Comparison of ENCODE assay signal across 20 cellular contexts in genomic region chr5:116939641-116940040, GRCh38.
DNase-seq lines count a peak whose midpoint lies in the region; ATAC-seq and TF ChIP-seq lines count a peak whose summit lies in the region.
"Had no signal": no experiment of that assay in that cellular context is flagged by ENCODE, and none has a peak within 500 bp of the region (broad histone marks: within the 10 kb centered on the region; RNA-seq: fewer than 3 reads in every experiment).

No MANE protein-coding gene starts in this region.

- TF ChIP-seq CTCF in GM13976 (IDR thresholded peaks at IDR 0.05; ENCODE audit: borderline replicate concordance, control extremely low read depth, extremely low read depth, insufficient read depth, missing control alignments) (no peak), lower lobe of right lung (IDR thresholded peaks at IDR 0.05) (no peak)

- in situ Hi-C loops in GM13976 (cut with MboI; ENCODE audit: low sequenced_read_pairs, unreplicated experiment), result loop anchor here (10.0 to 25.0 kb wide), 3 partner anchors 365 to 802 kb away; partner anchors contain the start of gene SEMA6A

- no peak overlapping the region for H2AK5ac ChIP-seq in mesendoderm (ENCODE audit: low read length)

- no peaks in the 10 kb centered on the region for H3K79me2 ChIP-seq in mesendoderm (ENCODE audit: control insufficient read depth, insufficient read depth, low read length)

- no peak overlapping the region for H3K23ac ChIP-seq in mesendoderm (ENCODE audit: low read length)

- H3K4me2 ChIP-seq in mesendoderm (ENCODE audit: low read length), result no peak overlapping the region

- H3K9ac ChIP-seq in mesendoderm (ENCODE audit: low read length), result no peak overlapping the region

- H3K18ac ChIP-seq in mesendoderm (ENCODE audit: low read length), result peak overlapping the region; percentile 98

- no peak overlapping the region for H4K5ac ChIP-seq in mesendoderm (ENCODE audit: low read length)

- H3K27ac ChIP-seq in mesendoderm (ENCODE audit: low read depth, low read length) (no peak overlapping the region), urinary bladder (ENCODE audit: low read depth) (peak overlapping the region; percentile 18), lower lobe of right lung (no peak overlapping the region)
- H3K27ac ChIP-seq: gastroesophageal sphincter, left ventricle myocardium inferior, upper lobe of left lung had no signal

- peaks cover 3% of the 10 kb centered on the region for H3K4me1 ChIP-seq in mesendoderm (ENCODE audit: control insufficient read depth, low read depth, low read length)
- H3K4me1 ChIP-seq in urinary bladder (ENCODE audit: insufficient read depth), result no peaks in the 10 kb centered on the region
- H3K4me1 ChIP-seq in lower lobe of right lung, result no peaks in the 10 kb centered on the region
- H3K4me1 ChIP-seq: gastroesophageal sphincter, upper lobe of left lung had no signal

- H3K56ac ChIP-seq in mesendoderm (ENCODE audit: low read length), result no peak overlapping the region

- DNase-seq in NCI-H1092 (lab: John Stamatoyannopoulos, UW) (peak; percentile 54), NCI-H69 (lab: John Stamatoyannopoulos, UW) (peak; percentile 37), mesendoderm (no peak), GM13976 (ENCODE audit: low spot score) (no peak), lower lobe of right lung (no peak)
- DNase-seq: activated CD4-positive, alpha-beta T cell treated with anti-CD3 and anti-CD28 coated beads, Interleukin-2, amount 50 U/mL, for 4 hours; activated naive CD4-positive, alpha-beta T cell treated with anti-CD3 and anti-CD28 coated beads, Interleukin-2, amount 10 ng/mL, durations not matched to agents 7 days and 5 days; amniotic stem cell; Calu3; EL; left ventricle myocardium inferior; naive thymus-derived CD8-positive, alpha-beta T cell; NCI-H2107; T-helper 1 cell; upper lobe of left lung had no signal

- intact Hi-C loops in lower lobe of right lung (cut with DNase I), result no loop called here

- WGBS in mesendoderm (ENCODE audit: extremely low coverage, insufficient coverage, low lambda C conversion rate), result no CpG with 5 or more reads among the region's 7 CpGs
- whole genome bisulfite sequencing in urinary bladder, result 66% methylated on average over 7 of the region's 7 CpGs

- no peaks in the 10 kb centered on the region for H3K79me1 ChIP-seq in mesendoderm (ENCODE audit: low read length)

- H3K4ac ChIP-seq in mesendoderm (ENCODE audit: low read depth, low read length), result no peak overlapping the region

- H3K36me3 ChIP-seq in mesendoderm (ENCODE audit: control insufficient read depth, insufficient read depth, low read length) (no peaks in the 10 kb centered on the region), urinary bladder (ENCODE audit: insufficient read depth) (no peaks in the 10 kb centered on the region), lower lobe of right lung (no peaks in the 10 kb centered on the region)
- H3K36me3 ChIP-seq: gastroesophageal sphincter, HAP-1, left ventricle myocardium inferior, upper lobe of left lung had no signal

- no peaks in the 10 kb centered on the region for H3K9me3 ChIP-seq in lower lobe of right lung
- H3K9me3 ChIP-seq: gastroesophageal sphincter, HAP-1, left ventricle myocardium inferior, upper lobe of left lung had no signal

- H2BK5ac ChIP-seq in mesendoderm (ENCODE audit: low read length), result no peak overlapping the region

- ATAC-seq in lower lobe of right lung (no peak), GM19463 (IDR thresholded peaks at IDR 0.05; ENCODE audit: unreplicated experiment) (no peak)
- ATAC-seq: gastroesophageal sphincter; K562; naive thymus-derived CD8-positive, alpha-beta T cell had no signal

- H3K4me3 ChIP-seq in mesendoderm (ENCODE audit: low read length) (no peak overlapping the region), urinary bladder (ENCODE audit: low read depth, low read length) (no peak overlapping the region), lower lobe of right lung (no peak overlapping the region)
- H3K4me3 ChIP-seq: gastroesophageal sphincter, HAP-1, K562, left ventricle myocardium inferior, upper lobe of left lung had no signal

- H2BK120ac ChIP-seq in mesendoderm (ENCODE audit: low read depth, low read length), result peak overlapping the region; percentile 73

- no peak overlapping the region for H2BK15ac ChIP-seq in mesendoderm (replicated peaks; ENCODE audit: low read depth)

- H3K27me3 ChIP-seq in mesendoderm (ENCODE audit: insufficient read depth, low read length, poor library complexity), result no peaks in the 10 kb centered on the region
- no peaks in the 10 kb centered on the region for H3K27me3 ChIP-seq in lower lobe of right lung (ENCODE audit: low read depth)
- H3K27me3 ChIP-seq: gastroesophageal sphincter, upper lobe of left lung had no signal

- H4K8ac ChIP-seq in mesendoderm (ENCODE audit: low read depth, low read length), result no peak overlapping the region

Comparison
In these comparisons a context has a peak if more than half of its experiments do, and no peak if none do; other contexts are left out.
1. DNase-seq: peak in NCI-H1092 (single experiment) and NCI-H69 (single experiment); none in mesendoderm (single experiment), GM13976 (single experiment) and lower lobe of right lung (single experiment).